In the genomic region with DNA sequence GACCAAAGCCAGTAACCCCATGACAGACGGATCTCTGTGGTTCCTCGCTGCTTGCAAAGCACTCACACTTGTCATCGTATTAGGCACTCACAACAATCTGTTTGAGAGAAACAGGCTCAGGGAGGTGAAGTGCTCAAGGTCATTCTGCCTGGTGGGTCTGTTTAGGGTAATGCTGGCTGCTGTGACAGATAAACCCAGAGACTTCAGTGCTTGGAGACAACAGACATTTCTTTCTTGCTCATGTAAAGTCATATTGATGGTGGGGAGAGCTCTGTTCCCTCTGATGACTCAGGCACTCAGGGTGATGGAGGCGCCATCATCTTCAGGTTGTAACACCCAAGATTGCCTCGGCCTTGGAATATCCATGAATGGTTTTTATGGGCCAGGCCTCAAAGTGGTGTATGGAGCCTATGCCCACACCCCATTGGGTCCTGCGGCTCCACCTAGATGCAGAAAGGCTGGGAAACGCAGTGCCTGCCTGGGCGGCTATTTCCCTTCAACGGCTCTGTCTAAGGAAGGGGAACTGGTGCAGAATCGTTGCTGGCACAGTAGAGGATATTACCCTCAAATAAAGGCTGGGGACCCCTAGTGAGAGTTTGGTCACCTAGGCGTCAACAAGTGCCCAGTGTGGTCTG, we compare ENCODE assay signal across 17 cellular contexts.
DNase-seq lines count a peak whose midpoint lies in the region; ATAC-seq and TF ChIP-seq lines count a peak whose summit lies in the region.
"Had no signal": no experiment of that assay in that cellular context is flagged by ENCODE, and none has a peak within 500 bp of the region (broad histone marks: within the 10 kb centered on the region; RNA-seq: fewer than 3 reads in every experiment).

No MANE protein-coding gene starts in this region.

- H3K27ac Mint-ChIP-seq in endothelial cell (ENCODE audit: unreplicated experiment) (no peak overlapping the region), neural crest cell (ENCODE audit: unreplicated experiment) (peak overlapping the region; percentile 5)
- H3K27ac Mint-ChIP-seq: activated CD8-positive, alpha-beta memory T cell treated with anti-CD3 and anti-CD28 coated beads, Interleukin-2, amount 10 ng/mL, durations not matched to agents 7 days and 5 days; CD8-positive, alpha-beta memory T cell; progenitor cell of endocrine pancreas; stimulated activated naive CD8-positive, alpha-beta T cell treated with anti-CD3 and anti-CD28 coated beads, Interleukin-15, amount 100 ng/mL, for 72 hours had no signal

- H3K36me3 ChIP-seq in tibial artery: no peaks in the 10 kb centered on the region
- H3K36me3 ChIP-seq: ascending aorta had no signal

- no peaks in the 10 kb centered on the region for H3K9me3 ChIP-seq in tibial artery
- H3K9me3 ChIP-seq: ascending aorta had no signal

- H3K4me1 ChIP-seq in tibial artery: peaks cover 0 to 22% (median 13%) of the 10 kb centered on the region in 4 donors

- ATAC-seq in left ventricle myocardium superior (no peak), HG02571 (IDR thresholded peaks at IDR 0.05; ENCODE audit: unreplicated experiment) (no peak)
- ATAC-seq: activated CD8-positive, alpha-beta memory T cell treated with anti-CD3 and anti-CD28 coated beads, Interleukin-2, amount 10 ng/mL, durations not matched to agents 7 days and 5 days; stimulated activated naive CD8-positive, alpha-beta T cell treated with anti-CD3 and anti-CD28 coated beads, Interleukin-15, amount 100 ng/mL, for 72 hours had no signal

- H3K9me3 Mint-ChIP-seq in endothelial cell (ENCODE audit: unreplicated experiment) (no peaks in the 10 kb centered on the region), neural crest cell (no peaks in the 10 kb centered on the region)
- H3K9me3 Mint-ChIP-seq: CD8-positive, alpha-beta memory T cell; stimulated activated naive CD8-positive, alpha-beta T cell treated with anti-CD3 and anti-CD28 coated beads, Interleukin-15, amount 100 ng/mL, for 72 hours had no signal

- H3K27me3 Mint-ChIP-seq in endothelial cell (ENCODE audit: unreplicated experiment) (peaks cover 5% of the 10 kb centered on the region), neural crest cell (ENCODE audit: low read depth) (no peaks in the 10 kb centered on the region)
- H3K27me3 Mint-ChIP-seq: progenitor cell of endocrine pancreas; stimulated activated naive CD8-positive, alpha-beta T cell treated with anti-CD3 and anti-CD28 coated beads, Interleukin-15, amount 100 ng/mL, for 72 hours had no signal

- intact Hi-C loops in cardiac septum (cut with DNase I): no loop called here
- intact Hi-C loops in left ventricle myocardium superior (cut with micrococcal nuclease): no loop called here
- intact Hi-C loops in tibial artery (cut with DNase I; ENCODE audit: low total_unique reads): no loop called here

- peak overlapping the region; percentile 31 to 47 for H3K27ac ChIP-seq in tibial artery

- H3K27me3 ChIP-seq in tibial artery: no peaks in the 10 kb centered on the region
- H3K27me3 ChIP-seq: ascending aorta had no signal

- H3K4me3 ChIP-seq in tibial artery: no peak overlapping the region
- H3K4me3 ChIP-seq: ascending aorta had no signal

- no peak for TF ChIP-seq CTCF in endothelial cell (IDR thresholded peaks at IDR 0.05; ENCODE audit: unreplicated experiment)
- no peak for TF ChIP-seq CTCF in neural crest cell (conservative IDR thresholded peaks at IDR 0.05)
- no peak for TF ChIP-seq CTCF in tibial artery (IDR thresholded peaks at IDR 0.05)

- H3K36me3 Mint-ChIP-seq in endothelial cell (ENCODE audit: low read depth, unreplicated experiment) (peaks cover 3% of the 10 kb centered on the region), neural crest cell (ENCODE audit: low read depth) (no peaks in the 10 kb centered on the region)
- H3K36me3 Mint-ChIP-seq: CD8-positive, alpha-beta memory T cell had no signal

- DNase-seq in cardiac septum (ENCODE audit: low spot score): peak; percentile 59
- no peak for DNase-seq in left ventricle myocardium superior
- DNase-seq in endothelial cell (ENCODE audit: low spot score): no peak
- DNase-seq in neural crest cell (ENCODE audit: low read depth, low spot score): no peak
- DNase-seq in tibial artery: no peak
- DNase-seq in AML-193 (lab: John Stamatoyannopoulos, UW): no peak
- DNase-seq in DMS 273 treated with DMSO at 0.1 percent for 48 hours (lab: John Stamatoyannopoulos, UW): no peak
- DNase-seq: activated CD4-positive, CD25-positive, alpha-beta regulatory T cell treated with anti-CD3 and anti-CD28 coated beads, Interleukin-2, amount 50 U/mL, for 72 hours; activated CD8-positive, alpha-beta memory T cell treated with anti-CD3 and anti-CD28 coated beads, Interleukin-2, amount 10 ng/mL, durations not matched to agents 7 days and 5 days; activated gamma-delta T cell treated with Interleukin-2 at 50 U/mL for 16 hours; CD8-positive, alpha-beta memory T cell; erythroblast; NCI-H187; stimulated activated naive CD8-positive, alpha-beta T cell treated with anti-CD3 and anti-CD28 coated beads, Interleukin-15, amount 100 ng/mL, for 72 hours had no signal

- peaks cover 39% of the 10 kb centered on the region for H3K4me1 Mint-ChIP-seq in endothelial cell (ENCODE audit: unreplicated experiment)
- H3K4me1 Mint-ChIP-seq in neural crest cell: peaks cover 42% of the 10 kb centered on the region

- H3K4me3 Mint-ChIP-seq in endothelial cell (ENCODE audit: unreplicated experiment) (peak overlapping the region; percentile 42), neural crest cell (no peak overlapping the region)
- H3K4me3 Mint-ChIP-seq: activated CD8-positive, alpha-beta memory T cell treated with anti-CD3 and anti-CD28 coated beads, Interleukin-2, amount 10 ng/mL, durations not matched to agents 7 days and 5 days; CD8-positive, alpha-beta memory T cell; stimulated activated naive CD8-positive, alpha-beta T cell treated with anti-CD3 and anti-CD28 coated beads, Interleukin-15, amount 100 ng/mL, for 72 hours had no signal
